Comparison of ENCODE assay signal across 8 cellular contexts in genomic region chr16:70438983-70439862, GRCh38. TPM values are rescaled to one million over a fixed set of nuclear protein-coding genes. Genes with fewer than 3 reads are reported as not detected.
DNase-seq lines count a peak whose midpoint lies in the region; ATAC-seq lines count a peak whose summit lies in the region.

TSS of gene ST3GAL2 (minus strand) at chr16:70439100. CDS start at chr16:70398530, 40,570 bp downstream.

- in situ Hi-C loops in Caki2 (cut with HindIII; ENCODE audit: low pct_unique_long_range_greater_than_20kb, low sequenced_read_pairs) = no loop called here

- ATAC-seq in GM21381 (IDR thresholded peaks at IDR 0.05; ENCODE audit: unreplicated experiment) = peak; percentile 89

- H3K4me1 ChIP-seq in HUES6 (ENCODE audit: control insufficient read depth, insufficient read depth, low read length) (peaks cover 34% of the 10 kb centered on the region), mucosa of rectum (ENCODE audit: control insufficient read depth in 2 of 2, insufficient read depth in 2 of 2, low read length in 2 of 2) (peaks cover 14 to 20% of the 10 kb centered on the region in 2 donors)

- H3K4me3 ChIP-seq in HUES6 (ENCODE audit: low read depth, low read length) (peak within 1 kb of the TSS; percentile 68), mucosa of rectum (ENCODE audit: low read length in 2 of 2) (peak within 1 kb of the TSS; percentile 72 to 79)

- H3K27me3 ChIP-seq in HUES6 (ENCODE audit: control insufficient read depth, insufficient read depth, low read length) (no peaks in the 10 kb centered on the region), mucosa of rectum (ENCODE audit: control insufficient read depth in 2 of 2, insufficient read depth in 2 of 2, low read length in 2 of 2) (no peaks in the 10 kb centered on the region)

- no peaks in the 10 kb centered on the region for H3K9me3 ChIP-seq in HUES6 (ENCODE audit: control insufficient read depth, insufficient read depth, low read depth, low read length)
- no peaks in the 10 kb centered on the region for H3K9me3 ChIP-seq in mucosa of rectum (ENCODE audit: control insufficient read depth in 2 of 2, low read length in 2 of 2)

- H3K27ac ChIP-seq in HUES6 (ENCODE audit: low read depth, low read length) (peak within 1 kb of the TSS; percentile 19), epithelial cell of prostate (no peak within 1 kb of the TSS), mucosa of rectum (ENCODE audit: low read depth in 2 of 2, low read length in 2 of 2) (peak within 1 kb of the TSS; percentile 26 to 52)

- peak; percentile 88 for DNase-seq in Caki2 (ENCODE audit: low read depth)
- peak; percentile 41 for DNase-seq in OCI-M2 (lab: John Stamatoyannopoulos, UW; ENCODE audit: unreplicated experiment)
- peak; percentile 91 for DNase-seq in activated T-cell treated with anti-CD3 and anti-CD28 coated beads for 4 hours
- peak; percentile 40 for DNase-seq in epithelial cell of prostate (ENCODE audit: low read depth, low spot score)
- DNase-seq in stimulated activated CD8-positive, alpha-beta memory T cell treated with anti-CD3 and anti-CD28 coated beads, Interleukin-4, amount 100 ng/mL, for 4 hours (ENCODE audit: low read depth in 2 of 2, low spot score in 1 of 2) = peak; percentile 86 to 92

- H3K36me3 ChIP-seq in HUES6 (ENCODE audit: control insufficient read depth, insufficient read depth, low read length) (peaks cover 6% of the 10 kb centered on the region; the same call in 1 of the 2 replicates), mucosa of rectum (ENCODE audit: control insufficient read depth in 2 of 2, insufficient read depth in 2 of 2, low read length in 2 of 2) (peaks cover 0 to 3% of the 10 kb centered on the region in 2 donors)

- peak within 1 kb of the TSS; percentile 63 for H3K9ac ChIP-seq in HUES6 (ENCODE audit: low read length)
- H3K9ac ChIP-seq in mucosa of rectum (ENCODE audit: low read depth in 1 of 2, low read length in 2 of 2) = peak within 1 kb of the TSS; percentile 41 to 57

RNA-seq across cellular contexts. Expression of gene ST3GAL2, which starts in this region (rescaled TPM):
- 34.1 and 38.0 TPM in 2 replicates for total RNA-seq in Caki2 (2014; rRNA removed; shearing (Covaris generic); ENCODE audit: low replicate concordance)

Comparison
In these comparisons a context has a peak if more than half of its experiments do, and no peak if none do; other contexts are left out.
1. DNase-seq: peak in every context shown above with its lines; median percentile 91 in activated T-cell treated with anti-CD3 and anti-CD28 coated beads for 4 hours; 89 in stimulated activated CD8-positive, alpha-beta memory T cell treated with anti-CD3 and anti-CD28 coated beads, Interleukin-4, amount 100 ng/mL, for 4 hours; 88 in Caki2; 41 in OCI-M2; 40 in epithelial cell of prostate.